In the genomic region with DNA sequence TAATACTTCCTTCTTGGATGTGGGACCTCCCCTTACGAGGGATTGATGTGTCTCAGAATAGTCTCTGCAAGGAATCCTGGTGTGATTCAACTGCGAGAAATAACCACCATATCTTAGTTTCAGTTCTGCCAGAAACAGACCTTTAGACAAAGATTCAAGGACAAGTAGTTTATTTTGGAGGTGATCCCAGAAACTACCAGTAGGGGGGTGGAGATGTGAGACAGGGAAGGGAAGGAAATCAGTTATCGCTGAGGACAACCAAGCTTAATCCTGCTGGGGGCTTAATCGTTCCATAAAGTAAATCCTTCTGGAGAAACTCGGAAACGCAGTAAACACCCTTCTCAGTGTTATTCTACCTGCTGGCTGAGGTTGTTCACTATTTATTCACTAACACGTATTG, we compare ENCODE assay signal across 10 cellular contexts. TPM values are rescaled to one million over a fixed set of nuclear protein-coding genes. Genes with fewer than 3 reads are reported as not detected.
DNase-seq lines count a peak whose midpoint lies in the region; ATAC-seq and TF ChIP-seq lines count a peak whose summit lies in the region.
"Had no signal": no experiment of that assay in that cellular context is flagged by ENCODE, and none has a peak within 500 bp of the region (broad histone marks: within the 10 kb centered on the region; RNA-seq: fewer than 3 reads in every experiment).

No MANE protein-coding gene starts in this region.

- H3K9me3 ChIP-seq in adipocyte (ENCODE audit: control insufficient read depth, low read length) = peaks cover 10% of the 10 kb centered on the region

- intact Hi-C loops in left colon (cut with DNase I, micrococcal nuclease) = no loop called here

- DNase-seq in AG09309 (ENCODE audit: low read depth) (no peak), HEK293T (ENCODE audit: extremely low spot score) (peak; percentile 27), adipocyte (ENCODE audit: low read depth) (peak; percentile 75), left colon (no peak), NCI-H345 (lab: John Stamatoyannopoulos, UW) (no peak), activated gamma-delta T cell (lab: John Stamatoyannopoulos, UW) (no peak)
- no peak for DNase-seq in stimulated activated CD4-positive, alpha-beta T cell treated with anti-CD3 and anti-CD28 coated beads, Interleukin-15, amount 100 ng/mL, for 24 hours
- DNase-seq: dorsolateral prefrontal cortex had no signal

- CTCF ChIA-PET in HEK293T (lab: Yijun Ruan, JAX) = interaction anchor here (0.6 kb wide), 1 partner anchor 143 kb away, joined by 6 read pairs; no protein-coding TSS in a partner anchor

- H3K9ac ChIP-seq in adipocyte (ENCODE audit: low read length) = peak overlapping the region; percentile 9

- ATAC-seq in left colon (peak; percentile 55), HG02610 (IDR thresholded peaks at IDR 0.05; ENCODE audit: unreplicated experiment) (no peak)

- no peaks in the 10 kb centered on the region for H3K36me3 ChIP-seq in adipocyte (ENCODE audit: control insufficient read depth, insufficient read depth, low read length, severe bottlenecking)

- H3K4me3 ChIP-seq in AG09309 (ENCODE audit: control insufficient read depth, low read depth, low read length) (no peak overlapping the region), adipocyte (ENCODE audit: low read length) (peak overlapping the region; percentile 52)
- H3K4me3 ChIP-seq: dorsolateral prefrontal cortex had no signal

- peaks cover 15% of the 10 kb centered on the region for H3K27me3 ChIP-seq in adipocyte (replicated peaks; ENCODE audit: control insufficient read depth, insufficient read depth, low read length)

- POLR2A ChIA-PET in HEK293T (lab: Yijun Ruan, JAX) = no interaction called here

- H3K4me1 ChIP-seq in adipocyte (ENCODE audit: control insufficient read depth, insufficient read depth, low read length) = peaks cover 15% of the 10 kb centered on the region

- TF ChIP-seq CTCF in AG09309 (IDR thresholded peaks at IDR 0.05; ENCODE audit: control insufficient read depth, insufficient read depth, low read depth, low read length, missing control alignments) = peak; percentile 21

TF ChIP-seq in HEK293T, 16 proteins besides CTCF, POLR2A, EP300 and RAD21:
- TF ChIP-seq FOXK2 (IDR thresholded peaks at IDR 0.05) = no peak
- TF ChIP-seq ARNT (IDR thresholded peaks at IDR 0.05) = no peak
- TF ChIP-seq CTBP1 (IDR thresholded peaks at IDR 0.05; ENCODE audit: borderline replicate concordance) = no peak
- TF ChIP-seq, protein P1, sequence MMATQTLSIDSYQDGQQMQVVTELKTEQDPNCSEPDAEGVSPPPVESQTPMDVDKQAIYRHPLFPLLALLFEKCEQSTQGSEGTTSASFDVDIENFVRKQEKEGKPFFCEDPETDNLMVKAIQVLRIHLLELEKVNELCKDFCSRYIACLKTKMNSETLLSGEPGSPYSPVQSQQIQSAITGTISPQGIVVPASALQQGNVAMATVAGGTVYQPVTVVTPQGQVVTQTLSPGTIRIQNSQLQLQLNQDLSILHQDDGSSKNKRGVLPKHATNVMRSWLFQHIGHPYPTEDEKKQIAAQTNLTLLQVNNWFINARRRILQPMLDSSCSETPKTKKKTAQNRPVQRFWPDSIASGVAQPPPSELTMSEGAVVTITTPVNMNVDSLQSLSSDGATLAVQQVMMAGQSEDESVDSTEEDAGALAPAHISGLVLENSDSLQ (IDR thresholded peaks at IDR 0.05) = no peak
- TF ChIP-seq FOXA1 (IDR thresholded peaks at IDR 0.05) = no peak
- no peak for TF ChIP-seq ELF4 (IDR thresholded peaks at IDR 0.05)
- TF ChIP-seq TARDBP (IDR thresholded peaks at IDR 0.05) = no peak
- no peak for TF ChIP-seq NFRKB (IDR thresholded peaks at IDR 0.05)
- TF ChIP-seq BHLHE40 (IDR thresholded peaks at IDR 0.05; ENCODE audit: borderline replicate concordance) = no peak

RNA-seq across cellular contexts. Expression of a gene that starts 5.0 kb away (rescaled TPM):
- total RNA-seq in left colon = 10 to 100 TPM in 1 of 2 donors, 1 to 10 TPM in 1; 7.9 to 14.4 TPM

RNA-seq across cellular contexts. Expression of a gene that starts 18.8 kb away (rescaled TPM):
- 100 to 1,000 TPM in 1 of 2 donors, 10 to 100 TPM in 1; 63.6 to 181 TPM for total RNA-seq in left colon
- total RNA-seq: skeletal muscle tissue had no signal

Comparison
In these comparisons a context has a peak if more than half of its experiments do, and no peak if none do; other contexts are left out.
1. DNase-seq: peak in HEK293T (single experiment) and adipocyte (single experiment); none in AG09309 (single experiment), left colon (0 of 2), NCI-H345 (single experiment), activated gamma-delta T cell (single experiment) and stimulated activated CD4-positive, alpha-beta T cell treated with anti-CD3 and anti-CD28 coated beads, Interleukin-15, amount 100 ng/mL, for 24 hours (single experiment).